ENCODE assay signal across 15 cellular contexts in genomic region chr5:32436553-32437262, GRCh38. TPM values are rescaled to one million over a fixed set of nuclear protein-coding genes. Genes with fewer than 3 reads are reported as not detected.
DNase-seq lines count a peak whose midpoint lies in the region; ATAC-seq, FAIRE-seq and TF ChIP-seq lines count a peak whose summit lies in the region.
"Had no signal": no experiment of that assay in that cellular context is flagged by ENCODE, and none has a peak within 500 bp of the region (broad histone marks: within the 10 kb centered on the region; RNA-seq: fewer than 3 reads in every experiment).

No MANE protein-coding gene starts in this region.

- peaks cover 100% of the 10 kb centered on the region for H3K79me2 ChIP-seq in PC-3 (ENCODE audit: low read length)

- FAIRE-seq in pancreas (lab: Jason Lieb, UNC) = no peak

- peak; percentile 29 for DNase-seq in PC-3
- DNase-seq in epithelial cell of esophagus (ENCODE audit: low read depth) = peak; percentile 25
- peak in 2 of 6 donors; percentile 29 to 32 for DNase-seq in pancreas
- DNase-seq in WERI-Rb-1 = no peak
- no peak for DNase-seq in islet precursor cell
- no peak for DNase-seq in tibial artery
- DNase-seq: BE2C; CD8-positive, alpha-beta memory T cell; Karpas-422; MV-4-11; NCI-H1417 treated with DMSO at 0.1 percent for 48 hours; NCI-H2081 treated with DMSO at 0.1 percent for 48 hours; NCI-H526; OCI-M1 had no signal

- H3K9me3 ChIP-seq in HEK293 (ENCODE audit: control insufficient read depth, insufficient read depth, low read depth, low read length) (no peaks in the 10 kb centered on the region), PC-3 (ENCODE audit: low read length) (no peaks in the 10 kb centered on the region), pancreas (no peaks in the 10 kb centered on the region), WERI-Rb-1 (ENCODE audit: severe bottlenecking) (no peaks in the 10 kb centered on the region), tibial artery (no peaks in the 10 kb centered on the region)
- H3K9me3 ChIP-seq: BE2C had no signal

- H3K27me3 ChIP-seq in PC-3 (ENCODE audit: low read length) (no peaks in the 10 kb centered on the region), pancreas (no peaks in the 10 kb centered on the region), WERI-Rb-1 (ENCODE audit: insufficient read depth, low read depth, severe bottlenecking) (no peaks in the 10 kb centered on the region), tibial artery (no peaks in the 10 kb centered on the region)
- H3K27me3 ChIP-seq: BE2C had no signal

- H3K4me1 ChIP-seq in HEK293 (ENCODE audit: control insufficient read depth, insufficient read depth, low read length) (peaks cover 25% of the 10 kb centered on the region), PC-3 (ENCODE audit: insufficient read depth, low read length) (peaks cover 39% of the 10 kb centered on the region), pancreas (peaks cover 13 to 33% (median 31%) of the 10 kb centered on the region in 3 donors), tibial artery (peaks cover 0 to 70% (median 28%) of the 10 kb centered on the region in 4 donors)
- H3K4me1 ChIP-seq: BE2C had no signal

- peak; percentile 54 for ATAC-seq in PC-3
- peak; percentile 89 to 97 (median 94) for ATAC-seq in pancreas

- no peak for TF ChIP-seq CTCF in HEK293 (tag by site-specific recombination; IDR thresholded peaks at IDR 0.05)
- TF ChIP-seq CTCF in PC-3 (conservative IDR thresholded peaks at IDR 0.05; ENCODE audit: low read depth, low read length) = no peak
- no peak for TF ChIP-seq CTCF in epithelial cell of esophagus (IDR thresholded peaks at IDR 0.05; ENCODE audit: insufficient read depth, low read depth, low read length, missing control alignments)
- TF ChIP-seq CTCF in pancreas (IDR thresholded peaks at IDR 0.05) = no peak
- TF ChIP-seq CTCF in WERI-Rb-1 (IDR thresholded peaks at IDR 0.05; ENCODE audit: low read depth, low read length) = no peak
- TF ChIP-seq CTCF in tibial artery (IDR thresholded peaks at IDR 0.05) = no peak

- H3K27ac ChIP-seq in HEK293 (ENCODE audit: extremely low read depth, low read depth, low read length) (no peak overlapping the region), PC-3 (ENCODE audit: low read length) (no peak overlapping the region), pancreas (peak overlapping the region in 2 of 4 donors; percentile 16 to 38), WERI-Rb-1 (no peak overlapping the region), tibial artery (no peak overlapping the region)

- no peaks in the 10 kb centered on the region for H3K9me2 ChIP-seq in PC-3 (replicated peaks; ENCODE audit: low read length)

- H3K4me2 ChIP-seq in PC-3 (ENCODE audit: low read length) = 0 out of 2 replicates have a peak overlapping the region, but pooled peaks have one; percentile 16

- H4K20me1 ChIP-seq in PC-3 (ENCODE audit: low read length) = peaks cover 76% of the 10 kb centered on the region

- H3K4me3 ChIP-seq in HEK293 (ENCODE audit: low read depth, low read length) (no peak overlapping the region), PC-3 (ENCODE audit: low read length) (no peak overlapping the region), epithelial cell of esophagus (ENCODE audit: low read length) (no peak overlapping the region), pancreas (no peak overlapping the region), WERI-Rb-1 (ENCODE audit: low read depth, low read length) (no peak overlapping the region), tibial artery (no peak overlapping the region)

- BruUV-seq in PC-3 (replicated peaks; lab: Mats Ljungman, UMichigan) = no TSS peak

- 48 to 52% methylated on average over 4 of the region's 4 CpGs for WGBS in pancreas, 2 donors

- POLR2A ChIA-PET in HEK293 (lab: Yijun Ruan, JAX) = interaction anchor here (0.6 kb wide), 1 partner anchor 880 kb away, joined by 3 read pairs; no protein-coding TSS in a partner anchor
- POLR2A ChIA-PET in PC-3 (lab: Charles Lee; ENCODE audit: unreplicated experiment) = no interaction called here

- no peak overlapping the region for H3K9ac ChIP-seq in PC-3 (ENCODE audit: low read length)

- CTCF ChIA-PET in HEK293 (lab: Yijun Ruan, JAX) = interaction anchor here (0.6 kb wide), 1 partner anchor 13 kb away, joined by 3 read pairs; no protein-coding TSS in a partner anchor
- CTCF ChIA-PET in PC-3 (lab: Charles Lee) = no interaction called here

- peaks cover 5% of the 10 kb centered on the region for H3F3A ChIP-seq in PC-3 (ENCODE audit: low read length, unreplicated experiment)

- intact Hi-C loops in PC-3 (cut with micrococcal nuclease) = no loop called here
- intact Hi-C loops in pancreas (cut with DNase I) = no loop called here
- intact Hi-C loops in tibial artery (cut with DNase I; ENCODE audit: low total_unique reads) = no loop called here

- peaks cover 13 to 21% of the 10 kb centered on the region in 2 experiments for H3K36me3 ChIP-seq in HEK293 (ENCODE audit: control insufficient read depth in 2 of 2, insufficient read depth in 1 of 2, low read length in 2 of 2)
- peaks cover 8% of the 10 kb centered on the region; the same call in 1 of the 2 replicates for H3K36me3 ChIP-seq in PC-3 (ENCODE audit: low read depth, low read length)
- H3K36me3 ChIP-seq in pancreas = no peaks in the 10 kb centered on the region
- H3K36me3 ChIP-seq in WERI-Rb-1 = peaks cover 26% of the 10 kb centered on the region
- no peaks in the 10 kb centered on the region for H3K36me3 ChIP-seq in tibial artery

- H2AFZ ChIP-seq in PC-3 (ENCODE audit: low read length) = no peak overlapping the region

TF ChIP-seq in HEK293, 187 proteins besides CTCF, POLR2A, EP300 and RAD21 (continues in another document):
- TF ChIP-seq ZNF184 (tag by site-specific recombination; IDR thresholded peaks at IDR 0.05) (no peak), ZNF280D (tag by site-specific recombination; IDR thresholded peaks at IDR 0.05) (no peak), ZFHX2 (tag by site-specific recombination; conservative IDR thresholded peaks at IDR 0.05) (no peak), SCRT2 (tag by site-specific recombination; IDR thresholded peaks at IDR 0.05) (0 out of 2 replicates have a peak, but pooled peaks have one; percentile 57), TRIM28 (IDR thresholded peaks at IDR 0.05; ENCODE audit: borderline replicate concordance, low read length) (no peak), INSM2 (tag by site-specific recombination; IDR thresholded peaks at IDR 0.05) (no peak), ZNF175 (tag by site-specific recombination; IDR thresholded peaks at IDR 0.05) (no peak), PRDM1 (tag by site-specific recombination; IDR thresholded peaks at IDR 0.05) (0 out of 2 replicates have a peak, but pooled peaks have one; percentile 25), PRDM6 (tag by site-specific recombination; IDR thresholded peaks at IDR 0.05) (peak; percentile 58; the same call in 1 of the 2 replicates), ZNF146 (tag by site-specific recombination; IDR thresholded peaks at IDR 0.05) (peak; percentile 89)

RNA-seq across cellular contexts. Expression of gene ZFR, which starts 7.8 kb away (rescaled TPM):
- total RNA-seq in PC-3 (2014; rRNA removed) = 68.3 and 85.1 TPM in 2 replicates
- total RNA-seq in pancreas = 10 to 100 TPM; 17.4 to 33.4 (median 23.1) TPM
- 10 to 100 TPM; 15.7 to 27.2 TPM for polyA plus RNA-seq in pancreas

Comparison
In these comparisons a context has a peak if more than half of its experiments do, and no peak if none do; other contexts are left out.
1. DNase-seq: peak in PC-3 (single experiment) and epithelial cell of esophagus (single experiment); none in WERI-Rb-1 (single experiment), islet precursor cell (single experiment) and tibial artery (0 of 2).